ENCODE assay signal across 32 cellular contexts in the genomic region with DNA sequence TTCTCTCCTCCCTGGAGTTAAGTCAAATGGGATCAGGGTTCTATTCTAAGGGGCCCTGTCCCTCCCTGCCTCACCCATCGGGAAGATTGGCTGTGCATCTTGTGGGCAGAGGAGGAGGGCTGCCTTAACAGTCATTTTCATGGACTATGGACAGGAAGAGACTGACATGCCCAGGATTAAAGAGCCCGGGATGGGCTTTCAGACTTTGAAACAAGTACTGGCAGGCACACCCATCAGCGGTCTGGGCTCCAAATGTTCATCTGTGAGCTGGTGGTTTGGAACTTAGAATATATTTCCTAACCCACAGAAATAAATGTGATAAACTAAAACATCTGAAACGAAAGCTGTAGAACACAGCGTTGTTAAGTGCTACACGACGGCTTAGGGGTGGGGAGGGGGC. TPM values are rescaled to one million over a fixed set of nuclear protein-coding genes. Genes with fewer than 3 reads are reported as not detected.
DNase-seq lines count a peak whose midpoint lies in the region; ATAC-seq, FAIRE-seq and TF ChIP-seq lines count a peak whose summit lies in the region.
"Had no signal": no experiment of that assay in that cellular context is flagged by ENCODE, and none has a peak within 500 bp of the region (broad histone marks: within the 10 kb centered on the region; RNA-seq: fewer than 3 reads in every experiment).

No MANE protein-coding gene starts in this region.

- peak; percentile 12 for FAIRE-seq in HepG2 (lab: Jason Lieb, UNC)
- peak; percentile 87 for FAIRE-seq in keratinocyte (lab: Jason Lieb, UNC)
- FAIRE-seq: GM12891, urothelium cell line had no signal

- H3F3A ChIP-seq in SK-N-SH (replicated peaks; ENCODE audit: insufficient read depth): no peaks in the 10 kb centered on the region

- CTCF ChIA-PET in HepG2 (lab: Yijun Ruan, JAX; ENCODE audit: low intra/inter-chr PET ratio, low total read pairs): no interaction called here
- CTCF ChIA-PET in SK-N-SH (lab: Yijun Ruan, JAX): no interaction called here

- peak overlapping the region in 1 of 3 experiments; percentile 12; a peak in 2 of 6 replicates for H3K4me3 ChIP-seq in HepG2 (replicated peaks in 1 of 3; ENCODE audit: insufficient read depth in 1 of 3, low read depth in 2 of 3, low read length in 3 of 3)
- no peak overlapping the region for H3K4me3 ChIP-seq in right lobe of liver
- no peak overlapping the region for H3K4me3 ChIP-seq in keratinocyte (ENCODE audit: control insufficient read depth in 2 of 3, extremely low read depth in 1 of 3, insufficient read depth in 2 of 3, low read depth in 1 of 3, low read length in 3 of 3)
- no peak overlapping the region for H3K4me3 ChIP-seq in SK-N-SH (ENCODE audit: low read depth in 2 of 2, low read length in 1 of 2)
- H3K4me3 ChIP-seq: gastrocnemius medialis, HAP-1, neural progenitor cell, right atrium auricular region, thoracic aorta had no signal

- no peak for TF ChIP-seq RAD21 in HepG2 (CRISPR knock-in tag; IDR thresholded peaks at IDR 0.05)
- no peak for TF ChIP-seq RAD21 in SK-N-SH (IDR thresholded peaks at IDR 0.05; ENCODE audit: low read length)

- H3K9ac ChIP-seq in HepG2 (ENCODE audit: insufficient read depth, low read depth, low read length): peak overlapping the region; percentile 17; the same call in 1 of the 2 replicates
- no peak overlapping the region for H3K9ac ChIP-seq in keratinocyte (ENCODE audit: control insufficient read depth, extremely low read depth, insufficient read depth, low read length)
- H3K9ac ChIP-seq in SK-N-SH: no peak overlapping the region
- H3K9ac ChIP-seq: neural progenitor cell, parathyroid adenoma had no signal

- no peak overlapping the region for H2AFZ ChIP-seq in HepG2 (ENCODE audit: low read length)
- peak overlapping the region; percentile 52 for H2AFZ ChIP-seq in keratinocyte (ENCODE audit: control insufficient read depth, low read length)
- no peak overlapping the region for H2AFZ ChIP-seq in SK-N-SH (ENCODE audit: low read depth)
- H2AFZ ChIP-seq: neural progenitor cell, parathyroid adenoma had no signal

- H3K27ac Mint-ChIP-seq in natural killer cell treated with Interleukin-12 subunit alpha and Interleukin-12 subunit beta and Interleukin-15 and Interleukin-18, amount 100 ng/mL, for 72 hours: no peak overlapping the region
- H3K27ac Mint-ChIP-seq: activated CD4-positive, alpha-beta T cell treated with anti-CD3 and anti-CD28 coated beads for 36 hours; activated CD8-positive, alpha-beta T cell treated with anti-CD3 and anti-CD28 coated beads for 36 hours; activated T-helper 2 cell treated with anti-CD3 and anti-CD28 coated beads, Interferon-gamma antibody, Interleukin-2, Interleukin-4, amounts not matched to agents 10 μg/mL and 5 μg/mL and 100 μg/mL, durations not matched to agents 14 hours and 24 hours and 36 hours; CD8-positive, alpha-beta T cell; T-helper 2 cell treated with Interferon-gamma antibody and Interleukin-4, amounts not matched to agents 5 μg/mL and 100 μg/mL, for 36 hours had no signal

- no peak overlapping the region for H3K4me3 Mint-ChIP-seq in natural killer cell treated with Interleukin-12 subunit alpha and Interleukin-12 subunit beta and Interleukin-15 and Interleukin-18, amount 100 ng/mL, for 72 hours
- H3K4me3 Mint-ChIP-seq: activated CD4-positive, alpha-beta T cell treated with anti-CD3 and anti-CD28 coated beads for 36 hours; activated CD8-positive, alpha-beta T cell treated with anti-CD3 and anti-CD28 coated beads for 36 hours; CD8-positive, alpha-beta T cell; neural progenitor cell; stimulated activated naive CD8-positive, alpha-beta T cell treated with anti-CD3 and anti-CD28 coated beads, Interleukin-15, amount 100 ng/mL, for 72 hours; T-helper 2 cell treated with Interferon-gamma antibody and Interleukin-4, amounts not matched to agents 5 μg/mL and 100 μg/mL, for 36 hours had no signal

- in situ Hi-C loops in HepG2 (cut with HindIII; ENCODE audit: extremely low pct_ligation_motif_present, low pct_unique_long_range_greater_than_20kb): no loop called here

- no TSS peak for BruUV-seq in HepG2 (replicated peaks; lab: Mats Ljungman, UMichigan)

- H3K36me3 ChIP-seq in HepG2 (replicated peaks in 1 of 2; ENCODE audit: control insufficient read depth in 1 of 2, insufficient read depth in 2 of 2, low read length in 2 of 2): no peaks in the 10 kb centered on the region
- no peaks in the 10 kb centered on the region for H3K36me3 ChIP-seq in right lobe of liver
- no peaks in the 10 kb centered on the region for H3K36me3 ChIP-seq in keratinocyte (ENCODE audit: control insufficient read depth in 2 of 2, extremely low read depth in 1 of 2, insufficient read depth in 2 of 2, low read length in 2 of 2)
- H3K36me3 ChIP-seq in SK-N-SH (replicated peaks in 1 of 2; ENCODE audit: control insufficient read depth in 1 of 2, insufficient read depth in 2 of 2, low read length in 1 of 2): no peaks in the 10 kb centered on the region
- H3K36me3 ChIP-seq: gastrocnemius medialis, HAP-1, neural progenitor cell, right atrium auricular region, thoracic aorta had no signal

- H3K79me2 ChIP-seq in HepG2 (ENCODE audit: insufficient read depth, low read length) (no peaks in the 10 kb centered on the region), keratinocyte (ENCODE audit: control insufficient read depth, insufficient read depth, low read length) (no peaks in the 10 kb centered on the region), SK-N-SH (ENCODE audit: insufficient read depth) (no peaks in the 10 kb centered on the region)
- H3K79me2 ChIP-seq: parathyroid adenoma had no signal

- H3K4me1 Mint-ChIP-seq in natural killer cell treated with Interleukin-12 subunit alpha and Interleukin-12 subunit beta and Interleukin-15 and Interleukin-18, amount 100 ng/mL, for 72 hours (ENCODE audit: low read depth in 2 of 2): peaks cover 0 to 4% of the 10 kb centered on the region in 2 donors
- H3K4me1 Mint-ChIP-seq: activated CD4-positive, alpha-beta T cell treated with anti-CD3 and anti-CD28 coated beads for 36 hours; stimulated activated naive CD8-positive, alpha-beta T cell treated with anti-CD3 and anti-CD28 coated beads, Interleukin-15, amount 100 ng/mL, for 72 hours had no signal

- 22% methylated on average over 7 of the region's 7 CpGs for WGBS in HepG2 (ENCODE audit: low lambda C conversion rate)
- WGBS in right lobe of liver (ENCODE audit: insufficient coverage, low coverage, low lambda C conversion rate, missing lambda C conversion rate): 71% methylated on average over 6 of the region's 7 CpGs
- WGBS in SK-N-SH (ENCODE audit: low lambda C conversion rate): 64% methylated on average over 7 of the region's 7 CpGs

- DNase-seq in HepG2 (ENCODE audit: low spot score) (peak; percentile 34), right lobe of liver (no peak), epithelial cell of prostate (ENCODE audit: low read depth, low spot score) (no peak), keratinocyte (ENCODE audit: low read depth, low spot score) (no peak), NCI-H128 (lab: John Stamatoyannopoulos, UW; ENCODE audit: unreplicated experiment) (no peak), T-helper 9 cell (no peak), SK-N-SH (no peak)
- DNase-seq in natural killer cell treated with Interleukin-12 subunit alpha and Interleukin-12 subunit beta and Interleukin-15 and Interleukin-18, amount 100 ng/mL, for 72 hours (ENCODE audit: low spot score): no peak
- DNase-seq: activated CD4-positive, alpha-beta T cell treated with anti-CD3 and anti-CD28 coated beads for 36 hours; activated CD8-positive, alpha-beta memory T cell treated with anti-CD3 and anti-CD28 coated beads, Interleukin-2, amount 50 U/mL, for 48 hours; activated CD8-positive, alpha-beta T cell treated with anti-CD3 and anti-CD28 coated beads for 36 hours; CD8-positive, alpha-beta T cell; gastrocnemius medialis; KG1; MM.1S; NCI-H1105 treated with DMSO at 0.1 percent for 48 hours; NCI-H2029; NCI-H526; stimulated activated CD4-positive, alpha-beta T cell treated with anti-CD3 and anti-CD28 coated beads, Interleukin-12 subunit alpha, Interleukin-12 subunit beta, amount 100 ng/mL, for 4 hours; stimulated activated CD4-positive, alpha-beta T cell treated with anti-CD3 and anti-CD28 coated beads, Interleukin-2, amount 100 ng/mL, for 48 hours; stimulated activated naive CD8-positive, alpha-beta T cell treated with anti-CD3 and anti-CD28 coated beads, Interleukin-15, amount 100 ng/mL, for 72 hours had no signal

- ATAC-seq in HepG2: peak; percentile 15; the same call in 2 of the 3 replicates
- no peak for ATAC-seq in right lobe of liver
- ATAC-seq in natural killer cell treated with Interleukin-12 subunit alpha and Interleukin-12 subunit beta and Interleukin-15 and Interleukin-18, amount 100 ng/mL, for 72 hours: no peak
- ATAC-seq: activated CD4-positive, alpha-beta T cell treated with anti-CD3 and anti-CD28 coated beads for 36 hours; activated CD8-positive, alpha-beta T cell treated with anti-CD3 and anti-CD28 coated beads for 36 hours; activated naive CD4-positive, alpha-beta T cell treated with anti-CD3 and anti-CD28 coated beads, Interleukin-2, amount 50 U/mL, for 72 hours; CD8-positive, alpha-beta T cell; gastrocnemius medialis; Right ventricle myocardium inferior; stimulated activated naive CD8-positive, alpha-beta T cell treated with anti-CD3 and anti-CD28 coated beads, Interleukin-15, amount 100 ng/mL, for 72 hours had no signal

- H3K9me3 ChIP-seq in HepG2 (ENCODE audit: low read length) (no peaks in the 10 kb centered on the region), right lobe of liver (no peaks in the 10 kb centered on the region), keratinocyte (ENCODE audit: control insufficient read depth, low read depth, low read length) (no peaks in the 10 kb centered on the region), SK-N-SH (no peaks in the 10 kb centered on the region)
- H3K9me3 ChIP-seq: gastrocnemius medialis, HAP-1, right atrium auricular region, thoracic aorta had no signal

- TF ChIP-seq EP300 in HepG2 (IDR thresholded peaks at IDR 0.05; ENCODE audit: low read depth in 2 of 2, low read length in 2 of 2) (no peak), HepG2 (CRISPR knock-in tag; IDR thresholded peaks at IDR 0.05; ENCODE audit: borderline replicate concordance) (no peak), SK-N-SH (IDR thresholded peaks at IDR 0.05; ENCODE audit: borderline replicate concordance in 1 of 2, low read depth in 1 of 2, low read length in 1 of 2) (no peak)

- no peaks in the 10 kb centered on the region for H3K9me3 Mint-ChIP-seq in natural killer cell treated with Interleukin-12 subunit alpha and Interleukin-12 subunit beta and Interleukin-15 and Interleukin-18, amount 100 ng/mL, for 72 hours
- H3K9me3 Mint-ChIP-seq: activated CD8-positive, alpha-beta T cell treated with anti-CD3 and anti-CD28 coated beads for 36 hours; activated naive CD4-positive, alpha-beta T cell treated with anti-CD3 and anti-CD28 coated beads, Interleukin-2, amount 50 U/mL, for 72 hours; activated T-helper 2 cell treated with anti-CD3 and anti-CD28 coated beads, Interferon-gamma antibody, Interleukin-2, Interleukin-4, amounts not matched to agents 10 μg/mL and 5 μg/mL and 100 μg/mL, durations not matched to agents 14 hours and 24 hours and 36 hours; CD8-positive, alpha-beta T cell; neural progenitor cell; stimulated activated naive CD8-positive, alpha-beta T cell treated with anti-CD3 and anti-CD28 coated beads, Interleukin-15, amount 100 ng/mL, for 72 hours; T-helper 2 cell treated with Interferon-gamma antibody and Interleukin-4, amounts not matched to agents 5 μg/mL and 100 μg/mL, for 36 hours had no signal

- dilution Hi-C loops in keratinocyte (cut with MboI; ENCODE audit: extremely low pct_ligation_motif_present, low sequenced_read_pairs): no loop called here

- H3K27me3 Mint-ChIP-seq in natural killer cell treated with Interleukin-12 subunit alpha and Interleukin-12 subunit beta and Interleukin-15 and Interleukin-18, amount 100 ng/mL, for 72 hours: peaks cover 36 to 44% of the 10 kb centered on the region in 2 donors

- TF ChIP-seq CTCF in HepG2 (CRISPR knock-in tag; IDR thresholded peaks at IDR 0.05): no peak
- TF ChIP-seq CTCF in right lobe of liver (IDR thresholded peaks at IDR 0.05): no peak
- TF ChIP-seq CTCF in keratinocyte (optimal IDR thresholded peaks at IDR 0.05 in 1 of 3, IDR thresholded peaks at IDR 0.05 in 1 of 3, conservative IDR thresholded peaks at IDR 0.05 in 1 of 3; ENCODE audit: extremely low read depth in 1 of 3, insufficient read depth in 2 of 3, low read length in 3 of 3): no peak
- TF ChIP-seq CTCF in SK-N-SH (IDR thresholded peaks at IDR 0.05): no peak

- no peaks in the 10 kb centered on the region for H4K20me1 ChIP-seq in HepG2 (ENCODE audit: insufficient read depth, low read length)
- H4K20me1 ChIP-seq in keratinocyte (ENCODE audit: control insufficient read depth, extremely low read depth, insufficient read depth, low read length): no peaks in the 10 kb centered on the region
- H4K20me1 ChIP-seq in SK-N-SH (ENCODE audit: insufficient read depth): no peaks in the 10 kb centered on the region

- H3K4me2 ChIP-seq in HepG2 (ENCODE audit: low read depth, low read length): peak overlapping the region; percentile 34
- peak overlapping the region; percentile 70 for H3K4me2 ChIP-seq in keratinocyte (ENCODE audit: control insufficient read depth, extremely low read depth, insufficient read depth, low read depth, low read length)
- H3K4me2 ChIP-seq in SK-N-SH: no peak overlapping the region
- H3K4me2 ChIP-seq: neural progenitor cell had no signal

- H3K36me3 Mint-ChIP-seq in natural killer cell treated with Interleukin-12 subunit alpha and Interleukin-12 subunit beta and Interleukin-15 and Interleukin-18, amount 100 ng/mL, for 72 hours: no peaks in the 10 kb centered on the region
- H3K36me3 Mint-ChIP-seq: activated naive CD4-positive, alpha-beta T cell treated with anti-CD3 and anti-CD28 coated beads, Interleukin-2, amount 50 U/mL, for 72 hours; CD8-positive, alpha-beta T cell; neural progenitor cell had no signal

- H3K4me1 ChIP-seq in HepG2 (ENCODE audit: insufficient read depth, low read length) (peaks cover 76% of the 10 kb centered on the region), right lobe of liver (peaks cover 0 to 8% (median 0%) of the 10 kb centered on the region in 4 donors), keratinocyte (ENCODE audit: control insufficient read depth, extremely low read depth, insufficient read depth, low read length) (peaks cover 35% of the 10 kb centered on the region), SK-N-SH (ENCODE audit: control insufficient read depth in 1 of 2, insufficient read depth in 2 of 2, low read depth in 1 of 2, low read length in 1 of 2) (no peaks in the 10 kb centered on the region)
- H3K4me1 ChIP-seq: gastrocnemius medialis, HAP-1, neural progenitor cell, right atrium auricular region had no signal

- POLR2A ChIA-PET in HepG2 (lab: Yijun Ruan, JAX) (no interaction called here), SK-N-SH (lab: Yijun Ruan, JAX) (no interaction called here)

- H3K27ac ChIP-seq in HepG2 (ENCODE audit: extremely low read length, insufficient read depth, low read length) (no peak overlapping the region), right lobe of liver (no peak overlapping the region), epithelial cell of prostate (peak overlapping the region; percentile 32), keratinocyte (ENCODE audit: control insufficient read depth, insufficient read depth, low read length) (no peak overlapping the region), SK-N-SH (ENCODE audit: low read depth in 2 of 2, low read length in 1 of 2) (no peak overlapping the region)
- H3K27ac ChIP-seq: gastrocnemius medialis, neural progenitor cell, parathyroid adenoma, right atrium auricular region, thoracic aorta had no signal

- TF ChIP-seq POLR2A in HepG2 (IDR thresholded peaks at IDR 0.05; ENCODE audit: insufficient read depth in 1 of 2, low read depth in 2 of 2, low read length in 2 of 2): no peak
- no peak for TF ChIP-seq POLR2A in right lobe of liver (IDR thresholded peaks at IDR 0.05)

- H3K9me2 ChIP-seq in SK-N-SH: no peaks in the 10 kb centered on the region

- intact Hi-C loops in HepG2 (cut with micrococcal nuclease; ENCODE audit: unreplicated experiment): loop anchor here (10.0 kb wide), 1 partner anchor 54 kb away; no protein-coding TSS in a partner anchor
- intact Hi-C loops in right lobe of liver (cut with DNase I): no loop called here

- H3K27me3 ChIP-seq in HepG2 (ENCODE audit: control insufficient read depth in 1 of 2, insufficient read depth in 2 of 2, low read length in 2 of 2): no peaks in the 10 kb centered on the region
- H3K27me3 ChIP-seq in right lobe of liver: no peaks in the 10 kb centered on the region
- peaks cover 26% of the 10 kb centered on the region for H3K27me3 ChIP-seq in keratinocyte (ENCODE audit: control insufficient read depth, extremely low read depth, insufficient read depth, low read length)
- peaks cover 8% of the 10 kb centered on the region for H3K27me3 ChIP-seq in SK-N-SH (ENCODE audit: insufficient read depth)
- H3K27me3 ChIP-seq: right atrium auricular region had no signal

- no peaks in the 10 kb centered on the region for H3K9me1 ChIP-seq in keratinocyte (ENCODE audit: control insufficient read depth, extremely low read depth, insufficient read depth, low read length)

RNA-seq across cellular contexts. Expression of gene SLC6A4, which starts 6.5 kb away (rescaled TPM):
- total RNA-seq in HepG2 (2016; rRNA removed; fragmentation: Illumina TruSeq; extraction: Trizol) (5.6 and 7.6 TPM in 2 replicates), right lobe of liver (not detected)
- total RNA-seq in HepG2 (2016; cell fraction: cytosol; rRNA removed; fragmentation: Illumina TruSeq; extraction: Trizol; ENCODE audit: low read depth): 1.9 and 2.0 TPM in 2 replicates
- total RNA-seq in HepG2 (2016; cell fraction: insoluble cytoplasmic fraction; rRNA removed; fragmentation: Illumina TruSeq; extraction: Trizol): 5.7 and 7.3 TPM in 2 replicates
- 4.1 and 5.6 TPM in 2 replicates for total RNA-seq in HepG2 (2016; cell fraction: membrane; rRNA removed; fragmentation: Illumina TruSeq; extraction: Trizol)
- total RNA-seq in HepG2 (2016; cell fraction: nucleus; rRNA removed; fragmentation: Illumina TruSeq; extraction: Trizol): 6.7 and 7.0 TPM in 2 replicates
- polyA plus RNA-seq in HepG2 (2011; rRNA removed) (20.3 and 21.9 TPM in 2 replicates), keratinocyte (0.01 TPM in 1 of 3 replicates, not detected in the others), SK-N-SH (2012; rRNA removed) (0.02 and 0.12 TPM in 2 replicates)
- 15.7 and 20.0 TPM in 2 replicates for polyA plus RNA-seq in HepG2 (2011; cell fraction: cytosol; rRNA removed)
- 8.1 and 11.6 TPM in 2 replicates for polyA plus RNA-seq in HepG2 (2011; cell fraction: nucleus; rRNA removed)
- 15.5 and 28.1 TPM in 2 replicates for polyA plus RNA-seq in HepG2 (2012)
- polyA plus RNA-seq in HepG2 (2016; cell fraction: cytosol; fragmentation: Illumina TruSeq; extraction: Trizol; ENCODE audit: low read depth): 1.6 and 2.3 TPM in 2 replicates
- 5.2 and 5.3 TPM in 2 replicates for polyA plus RNA-seq in HepG2 (2016; cell fraction: insoluble cytoplasmic fraction; fragmentation: Illumina TruSeq; extraction: Trizol; ENCODE audit: low read depth)
- 3.7 and 4.6 TPM in 2 replicates for polyA plus RNA-seq in HepG2 (2016; cell fraction: membrane; fragmentation: Illumina TruSeq; extraction: Trizol; ENCODE audit: low read depth)
- polyA plus RNA-seq in HepG2 (2016; cell fraction: nucleus; fragmentation: Illumina TruSeq; extraction: Trizol; ENCODE audit: insufficient read depth, low read depth): 9.8 and 10.4 TPM in 2 replicates
- polyA minus RNA-seq in HepG2 (2011; rRNA and poly(A)+ RNA removed; ENCODE audit: low replicate concordance): 24.8 TPM in 1 of 2 replicates, not detected in the other
- 7.6 and 9.2 TPM in 2 replicates for polyA minus RNA-seq in HepG2 (2011; cell fraction: cytosol; rRNA and poly(A)+ RNA removed)
- 9.4 and 13.8 TPM in 2 replicates for polyA minus RNA-seq in HepG2 (2011; cell fraction: nucleus; rRNA and poly(A)+ RNA removed)
- polyA plus RNA-seq in keratinocyte (2011; ENCODE audit: low read depth): not detected
- 0.01 TPM in 1 of 2 replicates, not detected in the other for polyA plus RNA-seq in keratinocyte (2011; cell fraction: cytosol; rRNA removed)
- polyA plus RNA-seq in keratinocyte (2011; cell fraction: nucleus; rRNA removed): not detected in 2 replicates
- polyA plus RNA-seq in keratinocyte (2012; ENCODE audit: low replicate concordance): 0.21 TPM in 1 of 2 replicates, not detected in the other
- 0.13 TPM in 1 of 3 replicates, not detected in the others for polyA minus RNA-seq in keratinocyte
- not detected for polyA minus RNA-seq in keratinocyte (2011; cell fraction: cytosol; rRNA and poly(A)+ RNA removed)
- not detected in 2 replicates for polyA minus RNA-seq in keratinocyte (2011; cell fraction: nucleus; rRNA and poly(A)+ RNA removed)
- total RNA-seq in natural killer cell treated with Interleukin-12 subunit alpha and Interleukin-12 subunit beta and Interleukin-15 and Interleukin-18, amount 100 ng/mL, for 72 hours: under 1 TPM in 1 of 2 donors, not detected in 1; 0.12 TPM
- 0.03 and 0.05 TPM in 2 replicates for polyA plus RNA-seq in SK-N-SH (2012; cell fraction: cytosol; rRNA removed)
- polyA plus RNA-seq in SK-N-SH (2012; cell fraction: nucleus; rRNA removed): 0.19 TPM in 1 of 2 replicates, not detected in the other
- total RNA-seq: activated CD4-positive, alpha-beta T cell treated with anti-CD3 and anti-CD28 coated beads for 36 hours; activated CD8-positive, alpha-beta T cell treated with anti-CD3 and anti-CD28 coated beads for 36 hours; activated naive CD4-positive, alpha-beta T cell treated with anti-CD3 and anti-CD28 coated beads, Interleukin-2, amount 50 U/mL, for 72 hours; activated T-helper 2 cell treated with anti-CD3 and anti-CD28 coated beads, Interferon-gamma antibody, Interleukin-2, Interleukin-4, amounts not matched to agents 10 μg/mL and 5 μg/mL and 100 μg/mL, durations not matched to agents 14 hours and 24 hours and 36 hours; CD8-positive, alpha-beta T cell had no signal
